ENCODE assay signal across 30 cellular contexts in the genomic region with DNA sequence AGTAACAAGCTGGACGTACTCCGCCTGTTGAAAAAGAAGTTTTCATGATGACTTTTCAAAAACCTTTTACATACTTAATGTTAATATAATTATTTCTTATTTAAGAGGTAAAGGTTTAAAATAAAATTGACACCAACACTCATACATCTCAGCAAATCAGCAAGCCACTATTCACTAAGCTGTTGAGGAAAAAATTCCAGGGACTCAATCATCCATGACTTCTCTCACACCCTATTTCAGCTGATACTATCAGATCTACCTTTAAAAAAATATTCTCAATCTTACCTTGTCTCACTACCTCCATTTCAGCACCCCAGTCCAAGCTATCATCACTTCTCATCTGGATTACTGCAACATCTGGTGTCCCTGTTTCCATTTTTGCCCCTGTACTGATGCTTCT.
"Had no signal": no experiment of that assay in that cellular context is flagged by ENCODE, and none has a peak within 500 bp of the region (broad histone marks: within the 10 kb centered on the region; RNA-seq: fewer than 3 reads in every experiment).

No MANE protein-coding gene starts in this region.

- H3K27ac Mint-ChIP-seq: immature natural killer cell; memory B cell; mesothelial cell of epicardium; natural killer cell treated with Interleukin-12 subunit alpha and Interleukin-12 subunit beta and Interleukin-15 and Interleukin-18, amount 100 ng/mL, for 72 hours; neural progenitor cell; progenitor cell of endocrine pancreas; stimulated activated naive B cell treated with anti-CD40 and anti-IgM and Interleukin-4, amounts not matched to agents 10 μg/mL and 1 μg/mL and 100 μg/mL, for 72 hours; stimulated activated naive CD8-positive, alpha-beta T cell treated with anti-CD3 and anti-CD28 coated beads, Interleukin-15, Interleukin-2, amounts not matched to agents 100 ng/mL and 50 ng/mL, for 24 hours had no signal

- H3K4me1 ChIP-seq: esophagus squamous epithelium, neural progenitor cell, spleen, tibial nerve, upper lobe of right lung, uterus had no signal

- H3K27me3 Mint-ChIP-seq: memory B cell; naive B cell; natural killer cell treated with Interleukin-12 subunit alpha and Interleukin-12 subunit beta and Interleukin-15 and Interleukin-18, amount 100 ng/mL, for 72 hours; progenitor cell of endocrine pancreas; stimulated activated naive B cell treated with anti-CD40 and anti-IgM and Interleukin-4, amounts not matched to agents 10 μg/mL and 1 μg/mL and 100 μg/mL, for 72 hours; stimulated activated naive CD8-positive, alpha-beta T cell treated with anti-CD3 and anti-CD28 coated beads, Interleukin-15, Interleukin-2, amounts not matched to agents 100 ng/mL and 50 ng/mL, for 24 hours had no signal

- H3K4me3 Mint-ChIP-seq: immature natural killer cell; memory B cell; mesothelial cell of epicardium; naive B cell; natural killer cell treated with Interleukin-12 subunit alpha and Interleukin-12 subunit beta and Interleukin-15 and Interleukin-18, amount 100 ng/mL, for 72 hours; neural progenitor cell; stimulated activated naive B cell treated with anti-CD40 and anti-IgM and Interleukin-4, amounts not matched to agents 10 μg/mL and 1 μg/mL and 100 μg/mL, for 72 hours; stimulated activated naive CD8-positive, alpha-beta T cell treated with anti-CD3 and anti-CD28 coated beads, Interleukin-15, Interleukin-2, amounts not matched to agents 100 ng/mL and 50 ng/mL, for 24 hours had no signal

- H3K27me3 ChIP-seq: esophagus squamous epithelium, neural progenitor cell, spleen, tibial nerve, upper lobe of right lung, uterus had no signal

- H3K36me3 ChIP-seq: thoracic aorta, upper lobe of right lung, uterus had no signal

- H3K4me3 ChIP-seq: coronary artery, esophagus squamous epithelium, lung, mucosa of descending colon, neural progenitor cell, skin epidermis, spleen, thoracic aorta, tibial nerve, upper lobe of right lung, uterus had no signal

- H3K27ac ChIP-seq: coronary artery, esophagus squamous epithelium, neural progenitor cell, parathyroid adenoma, skin epidermis, spleen, thoracic aorta, tibial nerve, upper lobe of right lung, uterus had no signal

- DNase-seq: dermis blood vessel endothelial cell; effector memory CD4-positive, alpha-beta T cell; erythroblast; esophagus squamous epithelium; foreskin melanocyte; hypothalamus; immature natural killer cell; islet precursor cell; kidney glomerular epithelial cell; mucosa of descending colon; naive B cell; right cardiac atrium; spleen; stimulated activated CD4-positive, alpha-beta T cell treated with anti-CD3 and anti-CD28 coated beads, Interleukin-2, amount 100 ng/mL, for 48 hours; stimulated activated naive B cell treated with anti-CD40 and anti-IgM and Interleukin-4, amounts not matched to agents 10 μg/mL and 1 μg/mL and 100 μg/mL, for 72 hours; upper lobe of right lung; uterus had no signal

- H3K4me1 Mint-ChIP-seq: immature natural killer cell; memory B cell; mesothelial cell of epicardium; naive B cell; stimulated activated naive B cell treated with anti-CD40 and anti-IgM and Interleukin-4, amounts not matched to agents 10 μg/mL and 1 μg/mL and 100 μg/mL, for 72 hours had no signal

- ATAC-seq: left lobe of liver; mucosa of descending colon; natural killer cell treated with Interleukin-12 subunit alpha and Interleukin-12 subunit beta and Interleukin-15 and Interleukin-18, amount 100 ng/mL, for 72 hours; right cardiac atrium; stimulated activated naive B cell treated with anti-CD40 and anti-IgM and Interleukin-4, amounts not matched to agents 10 μg/mL and 1 μg/mL and 100 μg/mL, for 72 hours; upper lobe of right lung had no signal
